ENCODE assay signal across 25 cellular contexts in genomic region chr19:3381701-3382372, GRCh38. TPM values are rescaled to one million over a fixed set of nuclear protein-coding genes. Genes with fewer than 3 reads are reported as not detected.
DNase-seq lines count a peak whose midpoint lies in the region; ATAC-seq and TF ChIP-seq lines count a peak whose summit lies in the region.
"Had no signal": no experiment of that assay in that cellular context is flagged by ENCODE, and none has a peak within 500 bp of the region (broad histone marks: within the 10 kb centered on the region; RNA-seq: fewer than 3 reads in every experiment).

No MANE protein-coding gene starts in this region.

- TF ChIP-seq CTCF in endodermal cell (conservative IDR thresholded peaks at IDR 0.05), result no peak
- no peak for TF ChIP-seq CTCF in tibial nerve (IDR thresholded peaks at IDR 0.05)

- no peak for ATAC-seq in activated naive CD4-positive, alpha-beta T cell treated with anti-CD3 and anti-CD28 coated beads, Interleukin-2, amount 50 U/mL, for 72 hours
- ATAC-seq in GM21786 (IDR thresholded peaks at IDR 0.05; ENCODE audit: unreplicated experiment), result no peak
- ATAC-seq in GM18502 (IDR thresholded peaks at IDR 0.05; ENCODE audit: poor library complexity, unreplicated experiment), result no peak

- no peak for TF ChIP-seq EP300 in tibial nerve (IDR thresholded peaks at IDR 0.05)

- no peaks in the 10 kb centered on the region for H3K9me3 Mint-ChIP-seq in activated naive CD4-positive, alpha-beta T cell treated with anti-CD3 and anti-CD28 coated beads, Interleukin-2, amount 50 U/mL, for 72 hours
- H3K9me3 Mint-ChIP-seq in endodermal cell, result no peaks in the 10 kb centered on the region
- H3K9me3 Mint-ChIP-seq: neural crest cell had no signal

- TF ChIP-seq POLR2A in tibial nerve (IDR thresholded peaks at IDR 0.05), result no peak

- H3K36me3 ChIP-seq in endodermal cell (ENCODE audit: control insufficient read depth, insufficient read depth, low read length) (no peaks in the 10 kb centered on the region), tibial nerve (peaks cover 4 to 24% (median 10%) of the 10 kb centered on the region in 3 donors)
- H3K36me3 ChIP-seq: colonic mucosa had no signal

- H3K9me3 ChIP-seq in endodermal cell (ENCODE audit: control insufficient read depth, low read length), result no peaks in the 10 kb centered on the region
- no peaks in the 10 kb centered on the region for H3K9me3 ChIP-seq in tibial nerve
- H3K9me3 ChIP-seq: colonic mucosa had no signal

- no peak overlapping the region for H3K27ac ChIP-seq in endodermal cell (ENCODE audit: low read depth, low read length)
- H3K27ac ChIP-seq in tibial nerve, result peak overlapping the region in 3 of 4 donors; percentile 36 to 94 (median 92)
- H3K27ac ChIP-seq: colonic mucosa, VCaP had no signal

- H3K4me1 ChIP-seq in endodermal cell (ENCODE audit: control insufficient read depth, insufficient read depth, low read length), result no peaks in the 10 kb centered on the region
- peaks cover 0 to 89% (median 39%) of the 10 kb centered on the region in 4 donors for H3K4me1 ChIP-seq in tibial nerve
- H3K4me1 ChIP-seq: colonic mucosa had no signal

- no peaks in the 10 kb centered on the region for H3K36me3 Mint-ChIP-seq in activated naive CD4-positive, alpha-beta T cell treated with anti-CD3 and anti-CD28 coated beads, Interleukin-2, amount 50 U/mL, for 72 hours
- no peaks in the 10 kb centered on the region for H3K36me3 Mint-ChIP-seq in endodermal cell (ENCODE audit: low read depth)

- intact Hi-C loops in posterior vena cava (cut with DNase I), result no loop called here

- H3K27me3 Mint-ChIP-seq in endodermal cell (ENCODE audit: insufficient read depth), result peaks cover 11% of the 10 kb centered on the region
- H3K27me3 Mint-ChIP-seq: B cell had no signal

- H3K27me3 ChIP-seq in endodermal cell (ENCODE audit: control insufficient read depth, insufficient read depth, low read length, poor library complexity, severe bottlenecking) (no peaks in the 10 kb centered on the region), tibial nerve (no peaks in the 10 kb centered on the region)
- H3K27me3 ChIP-seq: colonic mucosa had no signal

- WGBS in endodermal cell (ENCODE audit: insufficient coverage in 1 of 2, insufficient read length in 1 of 2), 2 experiments, result 93 to 94% methylated on average over 47 to 59 of the region's 59 CpGs
- 91 to 92% methylated on average over 59 of the region's 59 CpGs for WGBS in tibial nerve, 2 donors

- H3K4me1 Mint-ChIP-seq in endodermal cell, result no peaks in the 10 kb centered on the region
- H3K4me1 Mint-ChIP-seq: neural crest cell had no signal

- H3K4me3 Mint-ChIP-seq in endodermal cell, result no peak overlapping the region
- H3K4me3 Mint-ChIP-seq: B cell, neural crest cell had no signal

- no peak overlapping the region for H3K9ac ChIP-seq in endodermal cell (ENCODE audit: extremely low read depth, low read length, poor library complexity, severe bottlenecking)

- peak overlapping the region; percentile 43 to 44 for H3K27ac Mint-ChIP-seq in activated naive CD4-positive, alpha-beta T cell treated with anti-CD3 and anti-CD28 coated beads, Interleukin-2, amount 50 U/mL, for 72 hours
- no peak overlapping the region for H3K27ac Mint-ChIP-seq in endodermal cell
- H3K27ac Mint-ChIP-seq: B cell had no signal

- H3K4me3 ChIP-seq in endodermal cell (ENCODE audit: low read length) (no peak overlapping the region), tibial nerve (no peak overlapping the region)
- H3K4me3 ChIP-seq: colonic mucosa had no signal

- no peak for DNase-seq in activated naive CD4-positive, alpha-beta T cell treated with anti-CD3 and anti-CD28 coated beads, Interleukin-2, amount 50 U/mL, for 72 hours (ENCODE audit: low spot score in 2 of 2)
- no peak for DNase-seq in activated naive CD4-positive, alpha-beta T cell (lab: John Stamatoyannopoulos, UW)
- peak; percentile 38 for DNase-seq in endodermal cell
- DNase-seq in posterior vena cava (ENCODE audit: low spot score), result peak; percentile 81
- no peak for DNase-seq in tibial nerve (ENCODE audit: low spot score in 2 of 2)
- no peak for DNase-seq in GDM1 (lab: John Stamatoyannopoulos, UW)
- DNase-seq: 8988T; activated CD4-positive, alpha-beta T cell treated with anti-CD3 and anti-CD28 coated beads, Interleukin-2, amount 50 U/mL, for 48 hours; activated naive CD4-positive, alpha-beta T cell treated with anti-CD3 and anti-CD28 coated beads, Interleukin-2, amount 50 U/mL, for 16 hours; colonic mucosa; COR-L47; foreskin melanocyte; Karpas-422; kidney glomerular epithelial cell; midbrain; NCI-H1105 treated with DMSO at 0.1 percent for 48 hours; NCI-H526; retina; SHP77 treated with DMSO at 0.1 percent for 48 hours; stimulated activated CD4-positive, alpha-beta T cell treated with anti-CD3 and anti-CD28 coated beads, Interleukin-15, amount 100 ng/mL, for 24 hours had no signal

RNA-seq across cellular contexts. Expression of gene NFIC, which starts 15.5 kb away (rescaled TPM):
- total RNA-seq in activated naive CD4-positive, alpha-beta T cell treated with anti-CD3 and anti-CD28 coated beads, Interleukin-2, amount 50 U/mL, for 72 hours, result 10 to 100 TPM; 10.4 to 23.1 TPM
- 1 to 10 TPM; 5.2 to 6.6 TPM for total RNA-seq in endodermal cell
- 4.0 TPM for polyA plus RNA-seq in endodermal cell (2013, experiment 1 of 2)
- polyA plus RNA-seq in endodermal cell (2013, experiment 2 of 2), result 3.7 TPM
- total RNA-seq in posterior vena cava, result 100 to 1,000 TPM; 196 to 223 TPM
- total RNA-seq in tibial nerve, result 100 to 1,000 TPM; 138 to 200 (median 160) TPM

Comparison
In these comparisons a context has a peak if more than half of its experiments do, and no peak if none do; other contexts are left out.
1. DNase-seq: peak in endodermal cell (single experiment) and posterior vena cava (single experiment); none in activated naive CD4-positive, alpha-beta T cell treated with anti-CD3 and anti-CD28 coated beads, Interleukin-2, amount 50 U/mL, for 72 hours (0 of 2), activated naive CD4-positive, alpha-beta T cell (0 of 4), tibial nerve (0 of 2) and GDM1 (single experiment).
2. RNA of gene NFIC, which starts 15.5 kb away (total RNA-seq): 196 to 223 TPM in posterior vena cava and 138 to 200 TPM in tibial nerve; 10.4 to 23.1 TPM in activated naive CD4-positive, alpha-beta T cell treated with anti-CD3 and anti-CD28 coated beads, Interleukin-2, amount 50 U/mL, for 72 hours and 5.2 to 6.6 TPM in endodermal cell; every median in the first group is over 4 times any median in the second.